Comparison of ENCODE assay signal across 3 cellular contexts in genomic region chr4:37706032-37706431, GRCh38.
"Had no signal": no experiment of that assay in that cellular context is flagged by ENCODE, and none has a peak within 500 bp of the region (broad histone marks: within the 10 kb centered on the region; RNA-seq: fewer than 3 reads in every experiment).

No MANE protein-coding gene starts in this region.

- DNase-seq: GDM1, GF-D8 had no signal

- H3K4me3 ChIP-seq: GM12878 had no signal

- ATAC-seq: GM12878 had no signal
